ENCODE assay signal across 8 cellular contexts in the genomic region with DNA sequence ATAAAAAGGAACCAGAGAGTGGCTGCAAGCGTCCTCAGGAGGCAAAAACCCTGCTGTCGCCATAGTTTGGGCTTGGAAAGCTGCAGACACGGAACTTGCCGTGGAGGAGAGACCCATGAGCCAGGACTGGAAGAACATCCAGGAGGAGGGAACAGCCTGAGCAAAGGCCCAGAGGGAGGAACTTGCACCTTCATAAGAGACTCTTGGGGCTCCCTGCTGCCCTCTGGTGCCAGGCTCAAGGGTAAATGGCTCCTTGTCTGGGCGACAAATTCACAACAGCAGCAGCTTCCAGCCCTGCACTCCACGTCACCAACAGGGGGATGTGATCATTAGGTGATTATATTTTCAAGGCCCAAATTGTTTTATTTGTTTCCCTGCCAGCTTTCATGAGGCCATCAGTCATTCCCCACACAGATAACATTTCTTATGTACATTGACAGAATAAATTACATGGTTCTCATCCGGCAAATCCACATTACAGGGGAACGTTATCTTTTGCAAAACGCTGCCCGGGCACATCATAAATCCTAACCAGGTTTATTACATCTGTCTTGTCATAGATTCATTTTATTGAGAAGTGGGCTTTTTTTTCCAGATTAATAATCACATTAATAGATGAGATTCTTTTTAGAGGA.
A peak's percentile ranks its signal among the peaks of the same experiment; 100 is the strongest.
DNase-seq lines count a peak whose midpoint lies in the region; ATAC-seq lines count a peak whose summit lies in the region.

No MANE protein-coding gene starts in this region.

- no peaks in the 10 kb centered on the region for H3K9me3 Mint-ChIP-seq in activated naive CD4-positive, alpha-beta T cell treated with anti-CD3 and anti-CD28 coated beads for 36 hours
- no peaks in the 10 kb centered on the region for H3K9me3 Mint-ChIP-seq in activated CD4-positive, alpha-beta memory T cell treated with anti-CD3 and anti-CD28 coated beads for 36 hours

- no peak overlapping the region for H3K4me3 Mint-ChIP-seq in activated naive CD4-positive, alpha-beta T cell treated with anti-CD3 and anti-CD28 coated beads for 36 hours
- H3K4me3 Mint-ChIP-seq in activated CD4-positive, alpha-beta memory T cell treated with anti-CD3 and anti-CD28 coated beads for 36 hours, result no peak overlapping the region

- H3K27me3 Mint-ChIP-seq in activated naive CD4-positive, alpha-beta T cell treated with anti-CD3 and anti-CD28 coated beads for 36 hours (ENCODE audit: low read depth), result peaks cover 26% of the 10 kb centered on the region
- peaks cover 19% of the 10 kb centered on the region for H3K27me3 Mint-ChIP-seq in activated CD4-positive, alpha-beta memory T cell treated with anti-CD3 and anti-CD28 coated beads for 36 hours

- no peaks in the 10 kb centered on the region for H3K36me3 Mint-ChIP-seq in activated naive CD4-positive, alpha-beta T cell treated with anti-CD3 and anti-CD28 coated beads for 36 hours (ENCODE audit: low read depth)
- no peaks in the 10 kb centered on the region for H3K36me3 Mint-ChIP-seq in activated CD4-positive, alpha-beta memory T cell treated with anti-CD3 and anti-CD28 coated beads for 36 hours

- H3K27ac Mint-ChIP-seq in activated naive CD4-positive, alpha-beta T cell treated with anti-CD3 and anti-CD28 coated beads for 36 hours, result no peak overlapping the region
- no peak overlapping the region for H3K27ac Mint-ChIP-seq in activated CD4-positive, alpha-beta memory T cell treated with anti-CD3 and anti-CD28 coated beads for 36 hours

- DNase-seq in activated naive CD4-positive, alpha-beta T cell treated with anti-CD3 and anti-CD28 coated beads for 36 hours, result peak; percentile 42
- DNase-seq in activated naive CD4-positive, alpha-beta T cell treated with anti-CD3 and anti-CD28 coated beads, Interleukin-2, amount 50 U/mL, for 16 hours, result no peak
- DNase-seq in NCI-H1694 (lab: John Stamatoyannopoulos, UW), result peak; percentile 10
- peak; percentile 26 for DNase-seq in activated CD4-positive, alpha-beta memory T cell treated with anti-CD3 and anti-CD28 coated beads for 36 hours
- no peak for DNase-seq in left lobe of liver (ENCODE audit: low spot score)
- no peak for DNase-seq in GM03348 (ENCODE audit: low spot score)

- CTCF ChIA-PET in activated naive CD4-positive, alpha-beta T cell treated with anti-CD3 and anti-CD28 coated beads for 36 hours (lab: Charles Lee), result no interaction called here
- CTCF ChIA-PET in activated CD4-positive, alpha-beta memory T cell treated with anti-CD3 and anti-CD28 coated beads for 36 hours (lab: Charles Lee), result no interaction called here

- ATAC-seq in left lobe of liver, result peak; percentile 77
- ATAC-seq in HG03460 (IDR thresholded peaks at IDR 0.05; ENCODE audit: unreplicated experiment), result no peak
- ATAC-seq in HG03378 (IDR thresholded peaks at IDR 0.05; ENCODE audit: unreplicated experiment), result no peak

- POLR2A ChIA-PET in activated CD4-positive, alpha-beta memory T cell treated with anti-CD3 and anti-CD28 coated beads for 36 hours (lab: Charles Lee), result no interaction called here

- H3K4me1 Mint-ChIP-seq in activated naive CD4-positive, alpha-beta T cell treated with anti-CD3 and anti-CD28 coated beads for 36 hours (ENCODE audit: low read depth), result no peaks in the 10 kb centered on the region
- H3K4me1 Mint-ChIP-seq in activated CD4-positive, alpha-beta memory T cell treated with anti-CD3 and anti-CD28 coated beads for 36 hours (ENCODE audit: low read depth), result no peaks in the 10 kb centered on the region

- intact Hi-C loops in activated naive CD4-positive, alpha-beta T cell treated with anti-CD3 and anti-CD28 coated beads for 36 hours (cut with micrococcal nuclease), result no loop called here
- intact Hi-C loops in activated CD4-positive, alpha-beta memory T cell treated with anti-CD3 and anti-CD28 coated beads for 36 hours (cut with micrococcal nuclease), result no loop called here

Comparison
In these comparisons a context has a peak if more than half of its experiments do, and no peak if none do; other contexts are left out.
1. DNase-seq: peak in activated naive CD4-positive, alpha-beta T cell treated with anti-CD3 and anti-CD28 coated beads for 36 hours (single experiment), NCI-H1694 (single experiment) and activated CD4-positive, alpha-beta memory T cell treated with anti-CD3 and anti-CD28 coated beads for 36 hours (single experiment); none in activated naive CD4-positive, alpha-beta T cell treated with anti-CD3 and anti-CD28 coated beads, Interleukin-2, amount 50 U/mL, for 16 hours (single experiment), left lobe of liver (single experiment) and GM03348 (single experiment).